Comparison of ENCODE assay signal across 9 cellular contexts in the genomic region with DNA sequence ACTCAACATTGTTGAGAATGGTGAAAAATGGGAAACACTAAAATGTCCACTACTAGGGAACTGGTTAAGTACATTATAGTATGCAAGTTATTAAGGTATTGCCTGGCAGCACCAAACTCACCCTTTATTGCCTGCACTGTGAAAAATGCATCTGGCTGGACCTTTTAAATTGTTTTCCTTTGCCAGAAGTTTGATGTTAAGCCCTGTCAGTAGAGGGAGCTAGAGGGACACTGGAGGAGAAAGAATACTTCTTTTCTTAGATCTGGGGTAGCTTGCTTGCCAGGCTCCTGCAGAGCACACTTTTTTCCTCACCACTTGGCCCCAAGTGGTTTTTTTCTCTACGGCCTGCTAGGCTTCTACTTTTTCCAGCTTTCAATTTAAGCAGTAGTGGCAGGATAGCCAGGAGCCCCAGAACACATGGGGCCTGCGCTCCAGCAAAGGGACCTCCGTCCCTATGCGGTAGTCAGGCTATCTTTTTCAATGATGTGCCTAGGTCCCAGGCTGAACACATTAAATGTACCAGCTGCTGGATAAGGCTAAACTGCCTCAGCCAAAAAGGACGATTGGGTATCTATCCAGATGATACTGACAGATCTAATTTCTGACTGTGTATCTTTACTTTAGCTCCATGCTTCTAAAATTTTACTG. TPM values are rescaled to one million over a fixed set of nuclear protein-coding genes. Genes with fewer than 3 reads are reported as not detected.
DNase-seq lines count a peak whose midpoint lies in the region; ATAC-seq and TF ChIP-seq lines count a peak whose summit lies in the region.
"Had no signal": no experiment of that assay in that cellular context is flagged by ENCODE, and none has a peak within 500 bp of the region (broad histone marks: within the 10 kb centered on the region; RNA-seq: fewer than 3 reads in every experiment).

No MANE protein-coding gene starts in this region.

- H3K27ac ChIP-seq in body of pancreas (no peak overlapping the region), neutrophil (no peak overlapping the region), testis (no peak overlapping the region)

- H3K27me3 ChIP-seq in body of pancreas (no peaks in the 10 kb centered on the region), neutrophil (peaks cover 16% of the 10 kb centered on the region), testis (no peaks in the 10 kb centered on the region)

- no peak overlapping the region for H3K4me3 ChIP-seq in body of pancreas
- H3K4me3 ChIP-seq in neutrophil (ENCODE audit: low read depth in 1 of 2, low read length in 1 of 2): no peak overlapping the region
- no peak overlapping the region for H3K4me3 ChIP-seq in testis

- TF ChIP-seq POLR2A in body of pancreas (IDR thresholded peaks at IDR 0.05) (no peak), testis (IDR thresholded peaks at IDR 0.05) (no peak)

- H3K36me3 ChIP-seq in body of pancreas (replicated peaks in 1 of 2; ENCODE audit: insufficient read depth in 1 of 2, low read depth in 2 of 2) (no peaks in the 10 kb centered on the region), neutrophil (no peaks in the 10 kb centered on the region), testis (ENCODE audit: low read depth, missing control alignments) (no peaks in the 10 kb centered on the region)

- CTCF ChIA-PET in T-cell (lab: Charles Lee): interaction anchor here (0.6 to 1.4 kb wide), 4 partner anchors 9 to 1254 kb away, joined by 3 to 7 read pairs (median 4); no protein-coding TSS in a partner anchor

- POLR2A ChIA-PET in T-cell (lab: Charles Lee): interaction anchor here in 1 of 2 donors (0.6 kb wide), 1 partner anchor 87 kb away, joined by 6 read pairs; no protein-coding TSS in a partner anchor

- H3K9me3 Mint-ChIP-seq in T-cell: no peaks in the 10 kb centered on the region
- H3K9me3 Mint-ChIP-seq: nephron had no signal

- intact Hi-C loops in body of pancreas (cut with DNase I): no loop called here
- intact Hi-C loops in testis (cut with DNase I; ENCODE audit: low total_unique reads): no loop called here

- no peak overlapping the region for H3K4me3 Mint-ChIP-seq in T-cell
- H3K4me3 Mint-ChIP-seq: nephron had no signal

- DNase-seq in SIG-M5 treated with dmso at 0.1 percent for 504 hours (lab: John Stamatoyannopoulos, UW; ENCODE audit: unreplicated experiment) (peak; percentile 84), SIG-M5 (lab: John Stamatoyannopoulos, UW) (no peak), NCI-H146 (lab: John Stamatoyannopoulos, UW) (peak; percentile 48), body of pancreas (peak in 2 of 4 donors; percentile 11 to 23), T-cell (no peak), testis (no peak), NCI-H2227 treated with DMSO at 0.1 percent for 48 hours (lab: John Stamatoyannopoulos, UW) (no peak)

- TF ChIP-seq CTCF in body of pancreas (IDR thresholded peaks at IDR 0.05) (peak; percentile 18 to 58 (median 49)), neutrophil (IDR thresholded peaks at IDR 0.05) (peak; percentile 41), testis (IDR thresholded peaks at IDR 0.05) (peak in 1 of 3 experiments; percentile 16)

- WGBS in body of pancreas, 2 donors: 79 to 84% methylated on average over 5 of the region's 5 CpGs
- WGBS in testis, 2 donors: 86 to 90% methylated on average over 5 of the region's 5 CpGs

- no peaks in the 10 kb centered on the region for H3K4me1 Mint-ChIP-seq in T-cell
- H3K4me1 Mint-ChIP-seq: nephron had no signal

- no peaks in the 10 kb centered on the region for H3K27me3 Mint-ChIP-seq in T-cell

- H3K4me1 ChIP-seq in body of pancreas (no peaks in the 10 kb centered on the region), neutrophil (ENCODE audit: control insufficient read depth in 1 of 2, insufficient read depth in 1 of 2, low read depth in 1 of 2, low read length in 1 of 2) (no peaks in the 10 kb centered on the region), testis (no peaks in the 10 kb centered on the region)

- H3K9me3 ChIP-seq in body of pancreas (no peaks in the 10 kb centered on the region), neutrophil (no peaks in the 10 kb centered on the region), testis (no peaks in the 10 kb centered on the region)

- no peak overlapping the region for H3K27ac Mint-ChIP-seq in T-cell
- H3K27ac Mint-ChIP-seq: nephron had no signal

- ATAC-seq in body of pancreas (peak; percentile 52), T-cell (replicated peaks in 1 of 4) (no peak)

- H3K36me3 Mint-ChIP-seq in T-cell: no peaks in the 10 kb centered on the region

RNA-seq across cellular contexts. Expression of gene HABP4, which starts 8.0 kb away (rescaled TPM):
- total RNA-seq in body of pancreas: 10 to 100 TPM; 12.2 to 12.5 TPM
- 10 to 100 TPM; 18.2 to 30.8 (median 25.3) TPM for total RNA-seq in T-cell
- total RNA-seq in testis: 10 to 100 TPM; 30.6 to 67.2 TPM
- polyA plus RNA-seq in testis (ENCODE audit: insufficient read depth, low read depth, low replicate concordance): 46.9 TPM

RNA-seq across cellular contexts. Expression of gene ZNF367, which starts 23.8 kb away (rescaled TPM):
- total RNA-seq in body of pancreas (1 to 10 TPM; 1.0 to 2.6 TPM), T-cell (1 to 10 TPM; 3.7 to 6.2 (median 5.8) TPM), testis (10 to 100 TPM in 1 of 2 donors, 1 to 10 TPM in 1; 6.9 to 10.6 TPM)
- polyA plus RNA-seq in testis (ENCODE audit: insufficient read depth, low read depth, low replicate concordance): 11.3 TPM

RNA-seq across cellular contexts. Expression of gene SLC35D2, which starts 58.4 kb away (rescaled TPM):
- 10 to 100 TPM; 21.5 to 25.1 TPM for total RNA-seq in body of pancreas
- total RNA-seq in T-cell: 10 to 100 TPM; 16.2 to 31.4 (median 21.8) TPM
- 10 to 100 TPM; 26.5 to 34.2 TPM for total RNA-seq in testis
- 18.4 TPM for polyA plus RNA-seq in testis (ENCODE audit: insufficient read depth, low read depth, low replicate concordance)

Comparison
In these comparisons a context has a peak if more than half of its experiments do, and no peak if none do; other contexts are left out.
1. DNase-seq: peak in SIG-M5 treated with dmso at 0.1 percent for 504 hours (single experiment) and NCI-H146 (single experiment); none in SIG-M5 (single experiment), T-cell (0 of 34), testis (single experiment) and NCI-H2227 treated with DMSO at 0.1 percent for 48 hours (single experiment).